8 cellular contexts compared by ENCODE assay signal in genomic region chr7:149459540-149460433, GRCh38. TPM values are rescaled to one million over a fixed set of nuclear protein-coding genes. Genes with fewer than 3 reads are reported as not detected.
DNase-seq lines count a peak whose midpoint lies in the region; ATAC-seq and TF ChIP-seq lines count a peak whose summit lies in the region.

No MANE protein-coding gene starts in this region.

- H3K9me3 Mint-ChIP-seq in activated naive CD8-positive, alpha-beta T cell treated with anti-CD3 and anti-CD28 coated beads, Interleukin-2, amount 10 ng/mL, durations not matched to agents 7 days and 5 days, result no peaks in the 10 kb centered on the region

- H3K9me3 ChIP-seq in iPS-18a (ENCODE audit: control insufficient read depth, low read depth, low read length), result no peaks in the 10 kb centered on the region

- no peak for TF ChIP-seq CTCF in GM10266 (IDR thresholded peaks at IDR 0.05; ENCODE audit: control insufficient read depth, insufficient read depth, low read depth, missing control alignments)
- no peak for TF ChIP-seq CTCF in HL-60 (IDR thresholded peaks at IDR 0.05; ENCODE audit: insufficient read depth, low read length)

- peaks cover 3% of the 10 kb centered on the region for H3K36me3 Mint-ChIP-seq in activated naive CD8-positive, alpha-beta T cell treated with anti-CD3 and anti-CD28 coated beads, Interleukin-2, amount 10 ng/mL, durations not matched to agents 7 days and 5 days

- H3K27ac Mint-ChIP-seq in activated naive CD8-positive, alpha-beta T cell treated with anti-CD3 and anti-CD28 coated beads, Interleukin-2, amount 10 ng/mL, durations not matched to agents 7 days and 5 days, result no peak overlapping the region

- no peaks in the 10 kb centered on the region for H3K27me3 ChIP-seq in HL-60 (ENCODE audit: insufficient read depth, poor library complexity, severe bottlenecking)
- peaks cover 38% of the 10 kb centered on the region for H3K27me3 ChIP-seq in iPS-18a (ENCODE audit: control insufficient read depth, insufficient read depth, low read length)

- H3K36me3 ChIP-seq in iPS-18a (ENCODE audit: control insufficient read depth, low read depth, low read length), result peaks cover 5% of the 10 kb centered on the region

- H3K4me1 ChIP-seq in iPS-18a (ENCODE audit: control insufficient read depth, low read depth, low read length), result no peaks in the 10 kb centered on the region

- H3K4me1 Mint-ChIP-seq in activated naive CD8-positive, alpha-beta T cell treated with anti-CD3 and anti-CD28 coated beads, Interleukin-2, amount 10 ng/mL, durations not matched to agents 7 days and 5 days, result peaks cover 15% of the 10 kb centered on the region

- H3K4me3 Mint-ChIP-seq in activated naive CD8-positive, alpha-beta T cell treated with anti-CD3 and anti-CD28 coated beads, Interleukin-2, amount 10 ng/mL, durations not matched to agents 7 days and 5 days, result no peak overlapping the region

- POLR2A ChIA-PET in activated naive CD8-positive, alpha-beta T cell treated with anti-CD3 and anti-CD28 coated beads, Interleukin-2, amount 10 ng/mL, durations not matched to agents 7 days and 5 days (lab: Charles Lee), result interaction anchor here (0.7 to 2.1 kb wide), 6 partner anchors 17 to 198 kb away, joined by 5 to 14 read pairs (median 6); partner anchors contain the start of gene ZNF783

- peak; percentile 33 for ATAC-seq in GM21381 (IDR thresholded peaks at IDR 0.05; ENCODE audit: unreplicated experiment)
- peak; percentile 41 for ATAC-seq in activated naive CD8-positive, alpha-beta T cell treated with anti-CD3 and anti-CD28 coated beads, Interleukin-2, amount 10 ng/mL, durations not matched to agents 7 days and 5 days (ENCODE audit: low read depth)

- no peaks in the 10 kb centered on the region for H3K27me3 Mint-ChIP-seq in activated naive CD8-positive, alpha-beta T cell treated with anti-CD3 and anti-CD28 coated beads, Interleukin-2, amount 10 ng/mL, durations not matched to agents 7 days and 5 days

- H3K27ac ChIP-seq in HL-60 (replicated peaks) (no peak overlapping the region), iPS-18a (ENCODE audit: low read length) (no peak overlapping the region)

- peak overlapping the region; percentile 57 for H3K4me3 ChIP-seq in HL-60 (replicated peaks; ENCODE audit: insufficient read depth, low read length)
- peak overlapping the region; percentile 56 for H3K4me3 ChIP-seq in iPS-18a (ENCODE audit: low read length)

- peak; percentile 83 for DNase-seq in GM10266 (ENCODE audit: extremely low spot score)
- DNase-seq in HL-60 (ENCODE audit: low read depth in 1 of 2, low spot score in 1 of 2), result peak in 1 of 2 experiments; percentile 13
- peak; percentile 54 for DNase-seq in activated naive CD8-positive, alpha-beta T cell treated with anti-CD3 and anti-CD28 coated beads, Interleukin-2, amount 10 ng/mL, durations not matched to agents 7 days and 5 days
- DNase-seq in stimulated activated CD4-positive, alpha-beta T cell treated with anti-CD3 and anti-CD28 coated beads, Interleukin-15, amount 100 ng/mL, for 24 hours, result peak; percentile 54
- no peak for DNase-seq in SHP77 treated with DMSO at 0.1 percent for 48 hours (lab: John Stamatoyannopoulos, UW)
- DNase-seq in amygdala (lab: John Stamatoyannopoulos, UW), result no peak

- no peak overlapping the region for H3K9ac ChIP-seq in iPS-18a (ENCODE audit: low read length)

RNA-seq across cellular contexts. Expression of gene ZNF777, which starts 1.1 kb away (rescaled TPM):
- 10 to 100 TPM; 14.1 to 14.9 TPM for total RNA-seq in activated naive CD8-positive, alpha-beta T cell treated with anti-CD3 and anti-CD28 coated beads, Interleukin-2, amount 10 ng/mL, durations not matched to agents 7 days and 5 days

RNA-seq across cellular contexts. Expression of gene ZNF746, which starts 37.8 kb away (rescaled TPM):
- total RNA-seq in activated naive CD8-positive, alpha-beta T cell treated with anti-CD3 and anti-CD28 coated beads, Interleukin-2, amount 10 ng/mL, durations not matched to agents 7 days and 5 days, result 10 to 100 TPM; 24.3 to 26.2 TPM

Comparison
In these comparisons a context has a peak if more than half of its experiments do, and no peak if none do; other contexts are left out.
1. DNase-seq: peak in GM10266 (single experiment), activated naive CD8-positive, alpha-beta T cell treated with anti-CD3 and anti-CD28 coated beads, Interleukin-2, amount 10 ng/mL, durations not matched to agents 7 days and 5 days (single experiment) and stimulated activated CD4-positive, alpha-beta T cell treated with anti-CD3 and anti-CD28 coated beads, Interleukin-15, amount 100 ng/mL, for 24 hours (single experiment); none in SHP77 treated with DMSO at 0.1 percent for 48 hours (single experiment) and amygdala (0 of 56).